18 cellular contexts compared by ENCODE assay signal in genomic region chr10:48187713-48188541, GRCh38.
DNase-seq lines count a peak whose midpoint lies in the region; ATAC-seq and TF ChIP-seq lines count a peak whose summit lies in the region.
"Had no signal": no experiment of that assay in that cellular context is flagged by ENCODE, and none has a peak within 500 bp of the region (broad histone marks: within the 10 kb centered on the region; RNA-seq: fewer than 3 reads in every experiment).

No MANE protein-coding gene starts in this region.

- H3K36me3 Mint-ChIP-seq in Caco-2 (ENCODE audit: insufficient read depth, unreplicated experiment), result no peaks in the 10 kb centered on the region
- H3K36me3 Mint-ChIP-seq in nephron progenitor cell (ENCODE audit: low read depth), result no peaks in the 10 kb centered on the region
- H3K36me3 Mint-ChIP-seq in activated CD8-positive, alpha-beta T cell treated with anti-CD3 and anti-CD28 coated beads for 36 hours (ENCODE audit: low read depth), result no peaks in the 10 kb centered on the region
- H3K36me3 Mint-ChIP-seq: stimulated activated memory B cell treated with anti-CD40 and anti-IgM and Interleukin-4, amounts not matched to agents 10 μg/mL and 1 μg/mL and 100 μg/mL, for 72 hours had no signal

- no peak overlapping the region for H3K27ac ChIP-seq in heart right ventricle
- H3K27ac ChIP-seq: ascending aorta, PC-9 had no signal

- H3K36me3 ChIP-seq in Caco-2 (ENCODE audit: control insufficient read depth, insufficient read depth, low read length) (no peaks in the 10 kb centered on the region), heart right ventricle (no peaks in the 10 kb centered on the region)
- H3K36me3 ChIP-seq: ascending aorta had no signal

- ATAC-seq in heart right ventricle (peak in 7 of 8 donors; percentile 38 to 79 (median 62)), GM21367 (IDR thresholded peaks at IDR 0.05; ENCODE audit: unreplicated experiment) (no peak)
- ATAC-seq in activated CD8-positive, alpha-beta T cell treated with anti-CD3 and anti-CD28 coated beads for 36 hours, result no peak
- ATAC-seq: effector memory CD8-positive, alpha-beta T cell; stimulated activated memory B cell treated with anti-CD40 and anti-IgM and Interleukin-4, amounts not matched to agents 10 μg/mL and 1 μg/mL and 100 μg/mL, for 72 hours; T-helper 17 cell had no signal

- no TSS peak for BruUV-seq in Caco-2 (replicated peaks; lab: Mats Ljungman, UMichigan)

- peaks cover 20% of the 10 kb centered on the region for H3K4me1 Mint-ChIP-seq in Caco-2 (ENCODE audit: low read depth, unreplicated experiment)
- peaks cover 12% of the 10 kb centered on the region for H3K4me1 Mint-ChIP-seq in nephron progenitor cell
- H3K4me1 Mint-ChIP-seq in activated CD8-positive, alpha-beta T cell treated with anti-CD3 and anti-CD28 coated beads for 36 hours (ENCODE audit: low read depth), result no peaks in the 10 kb centered on the region
- H3K4me1 Mint-ChIP-seq: activated CD4-positive, alpha-beta T cell treated with anti-CD3 and anti-CD28 coated beads, Interleukin-2, amount 10 ng/mL, durations not matched to agents 7 days and 5 days; stimulated activated memory B cell treated with anti-CD40 and anti-IgM and Interleukin-4, amounts not matched to agents 10 μg/mL and 1 μg/mL and 100 μg/mL, for 72 hours had no signal

- H3K4me3 Mint-ChIP-seq in Caco-2 (ENCODE audit: unreplicated experiment), result no peak overlapping the region
- H3K4me3 Mint-ChIP-seq in nephron progenitor cell, result no peak overlapping the region
- no peak overlapping the region for H3K4me3 Mint-ChIP-seq in activated CD8-positive, alpha-beta T cell treated with anti-CD3 and anti-CD28 coated beads for 36 hours
- H3K4me3 Mint-ChIP-seq: activated CD4-positive, alpha-beta T cell treated with anti-CD3 and anti-CD28 coated beads, Interleukin-2, amount 10 ng/mL, durations not matched to agents 7 days and 5 days; effector memory CD8-positive, alpha-beta T cell; stimulated activated memory B cell treated with anti-CD40 and anti-IgM and Interleukin-4, amounts not matched to agents 10 μg/mL and 1 μg/mL and 100 μg/mL, for 72 hours; T-helper 17 cell had no signal

- H3K9me3 ChIP-seq in Caco-2, result no peaks in the 10 kb centered on the region
- H3K9me3 ChIP-seq in heart right ventricle, result no peaks in the 10 kb centered on the region
- H3K9me3 ChIP-seq: ascending aorta had no signal

- 60 to 68% methylated on average over 10 of the region's 10 CpGs for WGBS in heart right ventricle, 2 donors

- H3K27ac Mint-ChIP-seq in Caco-2 (ENCODE audit: unreplicated experiment) (peak overlapping the region; percentile 58), nephron progenitor cell (peak overlapping the region; percentile 15)
- no peak overlapping the region for H3K27ac Mint-ChIP-seq in activated CD8-positive, alpha-beta T cell treated with anti-CD3 and anti-CD28 coated beads for 36 hours
- H3K27ac Mint-ChIP-seq: activated CD4-positive, alpha-beta T cell treated with anti-CD3 and anti-CD28 coated beads, Interleukin-2, amount 10 ng/mL, durations not matched to agents 7 days and 5 days; effector memory CD8-positive, alpha-beta T cell; stimulated activated memory B cell treated with anti-CD40 and anti-IgM and Interleukin-4, amounts not matched to agents 10 μg/mL and 1 μg/mL and 100 μg/mL, for 72 hours; T-helper 17 cell had no signal

- peaks cover 15% of the 10 kb centered on the region for H3K4me1 ChIP-seq in Caco-2
- H3K4me1 ChIP-seq in heart right ventricle, result no peaks in the 10 kb centered on the region
- H3K4me1 ChIP-seq: ascending aorta had no signal

- TF ChIP-seq CTCF in Caco-2 (IDR thresholded peaks at IDR 0.05; ENCODE audit: insufficient read depth in 1 of 2, low read depth in 1 of 2, low read length in 1 of 2, severe bottlenecking in 1 of 2, unreplicated experiment in 1 of 2) (no peak), heart right ventricle (IDR thresholded peaks at IDR 0.05) (no peak), nephron progenitor cell (IDR thresholded peaks at IDR 0.05) (no peak)
- TF ChIP-seq CTCF in activated CD8-positive, alpha-beta T cell treated with anti-CD3 and anti-CD28 coated beads for 36 hours (IDR thresholded peaks at IDR 0.05), result no peak

- intact Hi-C loops in Caco-2 (cut with micrococcal nuclease; ENCODE audit: unreplicated experiment) (no loop called here), heart right ventricle (cut with DNase I) (no loop called here)
- intact Hi-C loops in activated CD8-positive, alpha-beta T cell treated with anti-CD3 and anti-CD28 coated beads for 36 hours (cut with micrococcal nuclease), result no loop called here

- POLR2A ChIA-PET in Caco-2 (lab: Charles Lee), result no interaction called here
- POLR2A ChIA-PET in activated CD8-positive, alpha-beta T cell treated with anti-CD3 and anti-CD28 coated beads for 36 hours (lab: Charles Lee), result no interaction called here

- CTCF ChIA-PET in Caco-2 (lab: Charles Lee), result no interaction called here
- CTCF ChIA-PET in activated CD8-positive, alpha-beta T cell treated with anti-CD3 and anti-CD28 coated beads for 36 hours (lab: Charles Lee), result no interaction called here

- no peaks in the 10 kb centered on the region for H3K27me3 Mint-ChIP-seq in Caco-2 (ENCODE audit: insufficient read depth, unreplicated experiment)
- peaks cover 18% of the 10 kb centered on the region for H3K27me3 Mint-ChIP-seq in nephron progenitor cell (ENCODE audit: low read depth, poor library complexity)
- H3K27me3 Mint-ChIP-seq in activated CD8-positive, alpha-beta T cell treated with anti-CD3 and anti-CD28 coated beads for 36 hours, result no peaks in the 10 kb centered on the region

- H3K9me3 Mint-ChIP-seq in Caco-2 (ENCODE audit: unreplicated experiment) (no peaks in the 10 kb centered on the region), nephron progenitor cell (no peaks in the 10 kb centered on the region)
- H3K9me3 Mint-ChIP-seq in activated CD8-positive, alpha-beta T cell treated with anti-CD3 and anti-CD28 coated beads for 36 hours, result no peaks in the 10 kb centered on the region
- H3K9me3 Mint-ChIP-seq: activated CD4-positive, alpha-beta T cell treated with anti-CD3 and anti-CD28 coated beads, Interleukin-2, amount 10 ng/mL, durations not matched to agents 7 days and 5 days; stimulated activated memory B cell treated with anti-CD40 and anti-IgM and Interleukin-4, amounts not matched to agents 10 μg/mL and 1 μg/mL and 100 μg/mL, for 72 hours had no signal

- DNase-seq in Caco-2 (peak; percentile 63 to 75), NCI-H1092 treated with DMSO at 0.1 percent for 48 hours (lab: John Stamatoyannopoulos, UW) (peak; percentile 15), heart right ventricle (no peak), nephron progenitor cell (no peak), NOMO-1 (lab: John Stamatoyannopoulos, UW; ENCODE audit: unreplicated experiment in 2 of 2) (no peak)
- no peak for DNase-seq in activated CD8-positive, alpha-beta T cell treated with anti-CD3 and anti-CD28 coated beads for 36 hours
- no peak for DNase-seq in activated CD8-positive, alpha-beta memory T cell treated with anti-CD3 and anti-CD28 coated beads, Interleukin-2, amount 50 U/mL, for 48 hours
- DNase-seq: activated CD4-positive, alpha-beta T cell treated with anti-CD3 and anti-CD28 coated beads, Interleukin-2, amount 10 ng/mL, durations not matched to agents 7 days and 5 days; activated naive CD4-positive, alpha-beta T cell; effector memory CD8-positive, alpha-beta T cell; mesenchymal stem cell; NCI-H1105 treated with DMSO at 0.1 percent for 48 hours; NCI-H774; PC-9; T-helper 17 cell had no signal

- H3K4me3 ChIP-seq in Caco-2 (ENCODE audit: low read depth, low read length) (no peak overlapping the region), heart right ventricle (no peak overlapping the region)
- H3K4me3 ChIP-seq: ascending aorta, PC-9 had no signal

- H3K27me3 ChIP-seq in Caco-2 (replicated peaks; ENCODE audit: control insufficient read depth, insufficient read depth, low read length) (peaks cover 1% of the 10 kb centered on the region; the same call in 1 of the 2 replicates), heart right ventricle (peaks cover 0 to 22% (median 0%) of the 10 kb centered on the region in 7 donors)
- H3K27me3 ChIP-seq: ascending aorta had no signal

Comparison
In these comparisons a context has a peak if more than half of its experiments do, and no peak if none do; other contexts are left out.
1. DNase-seq: peak in Caco-2 (2 of 2) and NCI-H1092 treated with DMSO at 0.1 percent for 48 hours (single experiment); none in heart right ventricle (0 of 2), nephron progenitor cell (single experiment), activated CD8-positive, alpha-beta T cell treated with anti-CD3 and anti-CD28 coated beads for 36 hours (single experiment), activated CD8-positive, alpha-beta memory T cell treated with anti-CD3 and anti-CD28 coated beads, Interleukin-2, amount 50 U/mL, for 48 hours (single experiment) and NOMO-1 (0 of 2).
2. ATAC-seq: peak in heart right ventricle (7 of 8); none in GM21367 (single experiment) and activated CD8-positive, alpha-beta T cell treated with anti-CD3 and anti-CD28 coated beads for 36 hours (single experiment).